1 cellular context compared by ENCODE assay signal in the genomic region with DNA sequence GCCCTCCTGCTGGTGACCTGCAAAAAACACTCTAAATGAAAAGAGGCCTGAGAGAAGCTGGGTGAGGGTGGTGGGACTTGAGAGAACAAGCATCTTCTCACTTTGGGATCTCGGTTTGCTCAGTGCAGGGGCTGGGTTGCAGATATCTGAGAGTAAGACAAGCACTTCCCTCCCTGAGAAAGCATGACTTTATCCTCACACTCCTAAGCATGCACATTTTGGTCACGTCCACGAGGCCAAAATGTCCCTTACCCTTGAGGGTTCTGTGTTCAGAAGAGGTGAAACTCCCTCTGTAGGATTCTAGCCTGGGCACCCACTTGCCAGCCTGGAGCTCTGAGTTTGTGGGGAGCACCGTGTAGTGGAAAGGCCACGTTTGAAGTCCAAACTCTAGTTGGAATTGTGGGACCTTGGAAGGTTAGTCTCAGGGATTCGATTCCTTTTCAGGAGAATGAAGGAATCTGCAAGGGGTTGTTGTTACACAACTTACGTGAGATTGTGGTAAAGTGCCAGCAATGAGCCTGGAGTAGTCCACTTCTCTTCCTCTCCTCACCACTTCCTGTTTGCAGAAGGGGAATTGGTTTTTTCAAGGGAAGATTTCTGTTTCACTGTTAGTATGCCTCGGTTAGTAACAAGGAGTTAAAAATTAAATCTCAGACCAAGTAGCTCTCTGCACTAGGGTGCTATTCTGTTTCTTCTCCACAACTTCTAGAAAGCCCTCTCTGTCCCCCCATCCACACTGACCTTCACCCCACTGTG.
TF ChIP-seq lines count a peak whose summit lies in the region.

No MANE protein-coding gene starts in this region.

TF ChIP-seq in GM12878, 131 proteins besides CTCF, POLR2A, EP300 and RAD21 (continued from another document and continues in another):
- TF ChIP-seq, protein P1, sequence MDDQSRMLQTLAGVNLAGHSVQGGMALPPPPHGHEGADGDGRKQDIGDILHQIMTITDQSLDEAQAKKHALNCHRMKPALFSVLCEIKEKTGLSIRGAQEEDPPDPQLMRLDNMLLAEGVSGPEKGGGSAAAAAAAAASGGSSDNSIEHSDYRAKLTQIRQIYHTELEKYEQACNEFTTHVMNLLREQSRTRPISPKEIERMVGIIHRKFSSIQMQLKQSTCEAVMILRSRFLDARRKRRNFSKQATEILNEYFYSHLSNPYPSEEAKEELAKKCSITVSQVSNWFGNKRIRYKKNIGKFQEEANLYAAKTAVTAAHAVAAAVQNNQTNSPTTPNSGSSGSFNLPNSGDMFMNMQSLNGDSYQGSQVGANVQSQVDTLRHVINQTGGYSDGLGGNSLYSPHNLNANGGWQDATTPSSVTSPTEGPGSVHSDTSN (IDR thresholded peaks at IDR 0.05; ENCODE audit: insufficient replicate concordance, low read depth, low read length), result no peak
- TF ChIP-seq, protein P2, sequence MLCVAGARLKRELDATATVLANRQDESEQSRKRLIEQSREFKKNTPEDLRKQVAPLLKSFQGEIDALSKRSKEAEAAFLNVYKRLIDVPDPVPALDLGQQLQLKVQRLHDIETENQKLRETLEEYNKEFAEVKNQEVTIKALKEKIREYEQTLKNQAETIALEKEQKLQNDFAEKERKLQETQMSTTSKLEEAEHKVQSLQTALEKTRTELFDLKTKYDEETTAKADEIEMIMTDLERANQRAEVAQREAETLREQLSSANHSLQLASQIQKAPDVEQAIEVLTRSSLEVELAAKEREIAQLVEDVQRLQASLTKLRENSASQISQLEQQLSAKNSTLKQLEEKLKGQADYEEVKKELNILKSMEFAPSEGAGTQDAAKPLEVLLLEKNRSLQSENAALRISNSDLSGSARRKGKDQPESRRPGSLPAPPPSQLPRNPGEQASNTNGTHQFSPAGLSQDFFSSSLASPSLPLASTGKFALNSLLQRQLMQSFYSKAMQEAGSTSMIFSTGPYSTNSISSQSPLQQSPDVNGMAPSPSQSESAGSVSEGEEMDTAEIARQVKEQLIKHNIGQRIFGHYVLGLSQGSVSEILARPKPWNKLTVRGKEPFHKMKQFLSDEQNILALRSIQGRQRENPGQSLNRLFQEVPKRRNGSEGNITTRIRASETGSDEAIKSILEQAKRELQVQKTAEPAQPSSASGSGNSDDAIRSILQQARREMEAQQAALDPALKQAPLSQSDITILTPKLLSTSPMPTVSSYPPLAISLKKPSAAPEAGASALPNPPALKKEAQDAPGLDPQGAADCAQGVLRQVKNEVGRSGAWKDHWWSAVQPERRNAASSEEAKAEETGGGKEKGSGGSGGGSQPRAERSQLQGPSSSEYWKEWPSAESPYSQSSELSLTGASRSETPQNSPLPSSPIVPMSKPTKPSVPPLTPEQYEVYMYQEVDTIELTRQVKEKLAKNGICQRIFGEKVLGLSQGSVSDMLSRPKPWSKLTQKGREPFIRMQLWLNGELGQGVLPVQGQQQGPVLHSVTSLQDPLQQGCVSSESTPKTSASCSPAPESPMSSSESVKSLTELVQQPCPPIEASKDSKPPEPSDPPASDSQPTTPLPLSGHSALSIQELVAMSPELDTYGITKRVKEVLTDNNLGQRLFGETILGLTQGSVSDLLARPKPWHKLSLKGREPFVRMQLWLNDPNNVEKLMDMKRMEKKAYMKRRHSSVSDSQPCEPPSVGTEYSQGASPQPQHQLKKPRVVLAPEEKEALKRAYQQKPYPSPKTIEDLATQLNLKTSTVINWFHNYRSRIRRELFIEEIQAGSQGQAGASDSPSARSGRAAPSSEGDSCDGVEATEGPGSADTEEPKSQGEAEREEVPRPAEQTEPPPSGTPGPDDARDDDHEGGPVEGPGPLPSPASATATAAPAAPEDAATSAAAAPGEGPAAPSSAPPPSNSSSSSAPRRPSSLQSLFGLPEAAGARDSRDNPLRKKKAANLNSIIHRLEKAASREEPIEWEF (IDR thresholded peaks at IDR 0.05; ENCODE audit: insufficient replicate concordance, low read depth, low read length), result no peak
- TF ChIP-seq, protein P3, sequence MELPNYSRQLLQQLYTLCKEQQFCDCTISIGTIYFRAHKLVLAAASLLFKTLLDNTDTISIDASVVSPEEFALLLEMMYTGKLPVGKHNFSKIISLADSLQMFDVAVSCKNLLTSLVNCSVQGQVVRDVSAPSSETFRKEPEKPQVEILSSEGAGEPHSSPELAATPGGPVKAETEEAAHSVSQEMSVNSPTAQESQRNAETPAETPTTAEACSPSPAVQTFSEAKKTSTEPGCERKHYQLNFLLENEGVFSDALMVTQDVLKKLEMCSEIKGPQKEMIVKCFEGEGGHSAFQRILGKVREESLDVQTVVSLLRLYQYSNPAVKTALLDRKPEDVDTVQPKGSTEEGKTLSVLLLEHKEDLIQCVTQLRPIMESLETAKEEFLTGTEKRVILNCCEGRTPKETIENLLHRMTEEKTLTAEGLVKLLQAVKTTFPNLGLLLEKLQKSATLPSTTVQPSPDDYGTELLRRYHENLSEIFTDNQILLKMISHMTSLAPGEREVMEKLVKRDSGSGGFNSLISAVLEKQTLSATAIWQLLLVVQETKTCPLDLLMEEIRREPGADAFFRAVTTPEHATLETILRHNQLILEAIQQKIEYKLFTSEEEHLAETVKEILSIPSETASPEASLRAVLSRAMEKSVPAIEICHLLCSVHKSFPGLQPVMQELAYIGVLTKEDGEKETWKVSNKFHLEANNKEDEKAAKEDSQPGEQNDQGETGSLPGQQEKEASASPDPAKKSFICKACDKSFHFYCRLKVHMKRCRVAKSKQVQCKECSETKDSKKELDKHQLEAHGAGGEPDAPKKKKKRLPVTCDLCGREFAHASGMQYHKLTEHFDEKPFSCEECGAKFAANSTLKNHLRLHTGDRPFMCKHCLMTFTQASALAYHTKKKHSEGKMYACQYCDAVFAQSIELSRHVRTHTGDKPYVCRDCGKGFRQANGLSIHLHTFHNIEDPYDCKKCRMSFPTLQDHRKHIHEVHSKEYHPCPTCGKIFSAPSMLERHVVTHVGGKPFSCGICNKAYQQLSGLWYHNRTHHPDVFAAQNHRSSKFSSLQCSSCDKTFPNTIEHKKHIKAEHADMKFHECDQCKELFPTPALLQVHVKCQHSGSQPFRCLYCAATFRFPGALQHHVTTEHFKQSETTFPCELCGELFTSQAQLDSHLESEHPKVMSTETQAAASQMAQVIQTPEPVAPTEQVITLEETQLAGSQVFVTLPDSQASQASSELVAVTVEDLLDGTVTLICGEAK (IDR thresholded peaks at IDR 0.05; ENCODE audit: borderline replicate concordance), result no peak
- TF ChIP-seq, protein P4, sequence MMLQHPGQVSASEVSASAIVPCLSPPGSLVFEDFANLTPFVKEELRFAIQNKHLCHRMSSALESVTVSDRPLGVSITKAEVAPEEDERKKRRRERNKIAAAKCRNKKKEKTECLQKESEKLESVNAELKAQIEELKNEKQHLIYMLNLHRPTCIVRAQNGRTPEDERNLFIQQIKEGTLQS (IDR thresholded peaks at IDR 0.05; ENCODE audit: borderline replicate concordance, extremely low read depth, low read depth, low read length), result no peak
- no peak for TF ChIP-seq STAT3 (IDR thresholded peaks at IDR 0.05; ENCODE audit: low read depth, low read length)
- peak; percentile 95 for TF ChIP-seq RUNX3 (IDR thresholded peaks at IDR 0.05; ENCODE audit: low read length)
- peak; percentile 39; the same call in 1 of the 2 replicates for TF ChIP-seq ZNF217 (IDR thresholded peaks at IDR 0.05)
- TF ChIP-seq STAT1 (conservative IDR thresholded peaks at IDR 0.05), result no peak
- TF ChIP-seq, protein P5, sequence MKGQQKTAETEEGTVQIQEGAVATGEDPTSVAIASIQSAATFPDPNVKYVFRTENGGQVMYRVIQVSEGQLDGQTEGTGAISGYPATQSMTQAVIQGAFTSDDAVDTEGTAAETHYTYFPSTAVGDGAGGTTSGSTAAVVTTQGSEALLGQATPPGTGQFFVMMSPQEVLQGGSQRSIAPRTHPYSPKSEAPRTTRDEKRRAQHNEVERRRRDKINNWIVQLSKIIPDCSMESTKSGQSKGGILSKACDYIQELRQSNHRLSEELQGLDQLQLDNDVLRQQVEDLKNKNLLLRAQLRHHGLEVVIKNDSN (IDR thresholded peaks at IDR 0.05; ENCODE audit: borderline replicate concordance, extremely low read length, insufficient read depth, low read depth, low read length), result no peak
- TF ChIP-seq, protein P6, sequence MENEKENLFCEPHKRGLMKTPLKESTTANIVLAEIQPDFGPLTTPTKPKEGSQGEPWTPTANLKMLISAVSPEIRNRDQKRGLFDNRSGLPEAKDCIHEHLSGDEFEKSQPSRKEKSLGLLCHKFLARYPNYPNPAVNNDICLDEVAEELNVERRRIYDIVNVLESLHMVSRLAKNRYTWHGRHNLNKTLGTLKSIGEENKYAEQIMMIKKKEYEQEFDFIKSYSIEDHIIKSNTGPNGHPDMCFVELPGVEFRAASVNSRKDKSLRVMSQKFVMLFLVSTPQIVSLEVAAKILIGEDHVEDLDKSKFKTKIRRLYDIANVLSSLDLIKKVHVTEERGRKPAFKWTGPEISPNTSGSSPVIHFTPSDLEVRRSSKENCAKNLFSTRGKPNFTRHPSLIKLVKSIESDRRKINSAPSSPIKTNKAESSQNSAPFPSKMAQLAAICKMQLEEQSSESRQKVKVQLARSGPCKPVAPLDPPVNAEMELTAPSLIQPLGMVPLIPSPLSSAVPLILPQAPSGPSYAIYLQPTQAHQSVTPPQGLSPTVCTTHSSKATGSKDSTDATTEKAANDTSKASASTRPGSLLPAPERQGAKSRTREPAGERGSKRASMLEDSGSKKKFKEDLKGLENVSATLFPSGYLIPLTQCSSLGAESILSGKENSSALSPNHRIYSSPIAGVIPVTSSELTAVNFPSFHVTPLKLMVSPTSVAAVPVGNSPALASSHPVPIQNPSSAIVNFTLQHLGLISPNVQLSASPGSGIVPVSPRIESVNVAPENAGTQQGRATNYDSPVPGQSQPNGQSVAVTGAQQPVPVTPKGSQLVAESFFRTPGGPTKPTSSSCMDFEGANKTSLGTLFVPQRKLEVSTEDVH (IDR thresholded peaks at IDR 0.05; ENCODE audit: low read depth, partially characterized antibody), result no peak
- TF ChIP-seq IRF4 (IDR thresholded peaks at IDR 0.05; ENCODE audit: low read depth, low read length), result 0 out of 2 replicates have a peak, but pooled peaks have one; percentile 5
- TF ChIP-seq RFX5 (IDR thresholded peaks at IDR 0.05; ENCODE audit: low read depth, low read length), result no peak
- no peak for TF ChIP-seq ZNF24 (IDR thresholded peaks at IDR 0.05)
- TF ChIP-seq CHD1 (IDR thresholded peaks at IDR 0.05; ENCODE audit: low read depth, low read length), result no peak
- TF ChIP-seq CEBPB (IDR thresholded peaks at IDR 0.05; ENCODE audit: borderline replicate concordance in 1 of 2, low read depth in 2 of 2, low read length in 2 of 2), result no peak
- TF ChIP-seq TAF1 (IDR thresholded peaks at IDR 0.05; ENCODE audit: borderline replicate concordance, low read depth, low read length), result no peak
- no peak for TF ChIP-seq JUND (IDR thresholded peaks at IDR 0.05; ENCODE audit: low read depth, low read length)
- TF ChIP-seq NR2C1 (IDR thresholded peaks at IDR 0.05), result no peak
- no peak for TF ChIP-seq ZBED1 (IDR thresholded peaks at IDR 0.05; ENCODE audit: borderline replicate concordance)
- TF ChIP-seq, protein P7, sequence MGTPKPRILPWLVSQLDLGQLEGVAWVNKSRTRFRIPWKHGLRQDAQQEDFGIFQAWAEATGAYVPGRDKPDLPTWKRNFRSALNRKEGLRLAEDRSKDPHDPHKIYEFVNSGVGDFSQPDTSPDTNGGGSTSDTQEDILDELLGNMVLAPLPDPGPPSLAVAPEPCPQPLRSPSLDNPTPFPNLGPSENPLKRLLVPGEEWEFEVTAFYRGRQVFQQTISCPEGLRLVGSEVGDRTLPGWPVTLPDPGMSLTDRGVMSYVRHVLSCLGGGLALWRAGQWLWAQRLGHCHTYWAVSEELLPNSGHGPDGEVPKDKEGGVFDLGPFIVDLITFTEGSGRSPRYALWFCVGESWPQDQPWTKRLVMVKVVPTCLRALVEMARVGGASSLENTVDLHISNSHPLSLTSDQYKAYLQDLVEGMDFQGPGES (IDR thresholded peaks at IDR 0.05), result no peak
- TF ChIP-seq, protein P8, sequence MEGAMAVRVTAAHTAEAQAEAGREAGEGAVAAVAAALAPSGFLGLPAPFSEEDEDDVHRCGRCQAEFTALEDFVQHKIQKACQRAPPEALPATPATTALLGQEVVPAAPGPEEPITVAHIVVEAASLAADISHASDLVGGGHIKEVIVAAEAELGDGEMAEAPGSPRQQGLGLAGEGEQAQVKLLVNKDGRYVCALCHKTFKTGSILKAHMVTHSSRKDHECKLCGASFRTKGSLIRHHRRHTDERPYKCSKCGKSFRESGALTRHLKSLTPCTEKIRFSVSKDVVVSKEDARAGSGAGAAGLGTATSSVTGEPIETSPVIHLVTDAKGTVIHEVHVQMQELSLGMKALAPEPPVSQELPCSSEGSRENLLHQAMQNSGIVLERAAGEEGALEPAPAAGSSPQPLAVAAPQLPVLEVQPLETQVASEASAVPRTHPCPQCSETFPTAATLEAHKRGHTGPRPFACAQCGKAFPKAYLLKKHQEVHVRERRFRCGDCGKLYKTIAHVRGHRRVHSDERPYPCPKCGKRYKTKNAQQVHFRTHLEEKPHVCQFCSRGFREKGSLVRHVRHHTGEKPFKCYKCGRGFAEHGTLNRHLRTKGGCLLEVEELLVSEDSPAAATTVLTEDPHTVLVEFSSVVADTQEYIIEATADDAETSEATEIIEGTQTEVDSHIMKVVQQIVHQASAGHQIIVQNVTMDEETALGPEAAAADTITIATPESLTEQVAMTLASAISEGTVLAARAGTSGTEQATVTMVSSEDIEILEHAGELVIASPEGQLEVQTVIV (IDR thresholded peaks at IDR 0.05; ENCODE audit: borderline replicate concordance, partially characterized antibody), result no peak
- TF ChIP-seq POLR2AphosphoS2 (IDR thresholded peaks at IDR 0.05; ENCODE audit: low read depth, low read length), result no peak
- no peak for TF ChIP-seq RCOR1 (conservative IDR thresholded peaks at IDR 0.05; ENCODE audit: low read depth, low read length)
- 0 out of 2 replicates have a peak, but pooled peaks have one; percentile 32 for TF ChIP-seq NBN (IDR thresholded peaks at IDR 0.05)
- TF ChIP-seq SP1 (IDR thresholded peaks at IDR 0.05; ENCODE audit: low read depth, low read length), result no peak
- TF ChIP-seq RELA (IDR thresholded peaks at IDR 0.05; ENCODE audit: borderline replicate concordance, partially characterized antibody), result no peak
- TF ChIP-seq KAT2A (conservative IDR thresholded peaks at IDR 0.05; ENCODE audit: control insufficient read depth, low read depth, low read length), result no peak
- TF ChIP-seq CBFB (IDR thresholded peaks at IDR 0.05; ENCODE audit: low read depth), result 0 out of 2 replicates have a peak, but pooled peaks have one; percentile 36
- TF ChIP-seq SUZ12 (IDR thresholded peaks at IDR 0.05; ENCODE audit: unreplicated experiment), result no peak
- TF ChIP-seq CREM (IDR thresholded peaks at IDR 0.05; ENCODE audit: low read depth), result no peak
- no peak for TF ChIP-seq SUPT20H (IDR thresholded peaks at IDR 0.05; ENCODE audit: borderline replicate concordance, control insufficient read depth, low read depth, low read length)
- TF ChIP-seq, protein P9, sequence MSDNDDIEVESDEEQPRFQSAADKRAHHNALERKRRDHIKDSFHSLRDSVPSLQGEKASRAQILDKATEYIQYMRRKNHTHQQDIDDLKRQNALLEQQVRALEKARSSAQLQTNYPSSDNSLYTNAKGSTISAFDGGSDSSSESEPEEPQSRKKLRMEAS (IDR thresholded peaks at IDR 0.05; ENCODE audit: low read depth, low read length), result no peak
- TF ChIP-seq HDGF (IDR thresholded peaks at IDR 0.05), result no peak
- no peak for TF ChIP-seq SIX5 (IDR thresholded peaks at IDR 0.05; ENCODE audit: low read depth, low read length, severe bottlenecking)
- TF ChIP-seq DPF2 (IDR thresholded peaks at IDR 0.05), result peak; percentile 81
- TF ChIP-seq ATF7 (IDR thresholded peaks at IDR 0.05; ENCODE audit: low read depth), result peak; percentile 34; the same call in 1 of the 2 replicates
- TF ChIP-seq TCF3 (IDR thresholded peaks at IDR 0.05; ENCODE audit: borderline replicate concordance, insufficient read depth, low read depth, low read length), result no peak
- 0 out of 2 replicates have a peak, but pooled peaks have one; percentile 25 for TF ChIP-seq NR2F1 (conservative IDR thresholded peaks at IDR 0.05)
